In genomic region chr3:102079809-102080197, GRCh38 we compare ENCODE assay signal across 17 cellular contexts.
DNase-seq lines count a peak whose midpoint lies in the region; ATAC-seq and TF ChIP-seq lines count a peak whose summit lies in the region.
"Had no signal": no experiment of that assay in that cellular context is flagged by ENCODE, and none has a peak within 500 bp of the region (broad histone marks: within the 10 kb centered on the region; RNA-seq: fewer than 3 reads in every experiment).

No MANE protein-coding gene starts in this region.

- TF ChIP-seq POLR2A in IMR-90 (IDR thresholded peaks at IDR 0.05; ENCODE audit: low read depth, low read length) = no peak

- peaks cover 29% of the 10 kb centered on the region for H3K9me3 Mint-ChIP-seq in activated CD4-positive, alpha-beta T cell treated with anti-CD3 and anti-CD28 coated beads, Interleukin-2, amount 10 ng/mL, durations not matched to agents 24 days and 14 days
- H3K9me3 Mint-ChIP-seq in stimulated activated memory B cell treated with anti-CD40 and anti-IgM and Interleukin-4, amounts not matched to agents 10 μg/mL and 1 μg/mL and 100 μg/mL, for 72 hours = no peaks in the 10 kb centered on the region

- TF ChIP-seq RAD21 in IMR-90 (IDR thresholded peaks at IDR 0.05; ENCODE audit: low read length) = no peak

- H3K27ac ChIP-seq in IMR-90 (ENCODE audit: insufficient read depth, low read length) (no peak overlapping the region), colonic mucosa (peak overlapping the region; percentile 84)
- H3K27ac ChIP-seq: tibial nerve had no signal

- H3K4me3 ChIP-seq in IMR-90 (ENCODE audit: insufficient read depth, low read depth, low read length) = no peak overlapping the region
- no peak overlapping the region for H3K4me3 ChIP-seq in colonic mucosa
- H3K4me3 ChIP-seq: cardiac muscle cell, tibial nerve had no signal

- H2BK120ac ChIP-seq in IMR-90 (ENCODE audit: low read depth, low read length) = no peak overlapping the region

- H2BK20ac ChIP-seq in IMR-90 (ENCODE audit: low read depth, low read length) = no peak overlapping the region

- TF ChIP-seq CTCF in IMR-90 (conservative IDR thresholded peaks at IDR 0.05; ENCODE audit: low read depth, low read length) (no peak), colonic mucosa (IDR thresholded peaks at IDR 0.05) (no peak)

- H2BK15ac ChIP-seq in IMR-90 (ENCODE audit: low read depth, low read length) = no peak overlapping the region

- no peak overlapping the region for H3K18ac ChIP-seq in IMR-90 (ENCODE audit: low read depth, low read length)

- CTCF ChIA-PET in IMR-90 (lab: Yijun Ruan, JAX) = no interaction called here

- DNase-seq in activated CD4-positive, alpha-beta T cell treated with anti-CD3 and anti-CD28 coated beads, Interleukin-2, amount 10 ng/mL, durations not matched to agents 24 days and 14 days = no peak
- DNase-seq in activated CD4-positive, alpha-beta T cell treated with anti-CD3 and anti-CD28 coated beads for 1 hour = no peak
- DNase-seq in IMR-90 = no peak
- DNase-seq in colonic mucosa = no peak
- DNase-seq in cortex of kidney (lab: John Stamatoyannopoulos, UW) = no peak
- DNase-seq in NCI-H2196 (lab: John Stamatoyannopoulos, UW; ENCODE audit: unreplicated experiment) = no peak
- no peak for DNase-seq in T-helper 9 cell
- DNase-seq: EL, endodermal cell, HCEC 1CT, left ventricle myocardium superior, Right ventricle myocardium superior, T-helper 17 cell had no signal

- POLR2A ChIA-PET in IMR-90 (lab: Charles Lee; ENCODE audit: unreplicated experiment) = no interaction called here

- H3K14ac ChIP-seq in IMR-90 (replicated peaks; ENCODE audit: low read depth, low read length) = peak overlapping the region; percentile 60; the same call in 1 of the 2 replicates

- H3K9me1 ChIP-seq in IMR-90 (ENCODE audit: insufficient read depth, low read length) = no peaks in the 10 kb centered on the region

- no peak overlapping the region for H3K4me3 Mint-ChIP-seq in activated CD4-positive, alpha-beta T cell treated with anti-CD3 and anti-CD28 coated beads, Interleukin-2, amount 10 ng/mL, durations not matched to agents 24 days and 14 days
- H3K4me3 Mint-ChIP-seq in stimulated activated memory B cell treated with anti-CD40 and anti-IgM and Interleukin-4, amounts not matched to agents 10 μg/mL and 1 μg/mL and 100 μg/mL, for 72 hours = no peak overlapping the region
- H3K4me3 Mint-ChIP-seq: endodermal cell, nephron, T-helper 17 cell had no signal

- peaks cover 18% of the 10 kb centered on the region for H3K4me1 Mint-ChIP-seq in activated CD4-positive, alpha-beta T cell treated with anti-CD3 and anti-CD28 coated beads, Interleukin-2, amount 10 ng/mL, durations not matched to agents 24 days and 14 days
- peaks cover 46% of the 10 kb centered on the region for H3K4me1 Mint-ChIP-seq in stimulated activated memory B cell treated with anti-CD40 and anti-IgM and Interleukin-4, amounts not matched to agents 10 μg/mL and 1 μg/mL and 100 μg/mL, for 72 hours

- no peak overlapping the region for H4K8ac ChIP-seq in IMR-90 (ENCODE audit: low read depth in 2 of 2, low read length in 2 of 2)

- H3K27me3 ChIP-seq in IMR-90 (ENCODE audit: control insufficient read depth, insufficient read depth, low read length) (no peaks in the 10 kb centered on the region), colonic mucosa (no peaks in the 10 kb centered on the region)
- H3K27me3 ChIP-seq: cardiac muscle cell, tibial nerve had no signal

- H3K27ac Mint-ChIP-seq in activated CD4-positive, alpha-beta T cell treated with anti-CD3 and anti-CD28 coated beads, Interleukin-2, amount 10 ng/mL, durations not matched to agents 24 days and 14 days = peak overlapping the region; percentile 11
- peak overlapping the region; percentile 89 for H3K27ac Mint-ChIP-seq in stimulated activated memory B cell treated with anti-CD40 and anti-IgM and Interleukin-4, amounts not matched to agents 10 μg/mL and 1 μg/mL and 100 μg/mL, for 72 hours
- H3K27ac Mint-ChIP-seq: nephron had no signal

- no CpG with 5 or more reads among the region's 2 CpGs for WGBS in IMR-90 (ENCODE audit: extremely low coverage in 2 of 2, insufficient read length in 1 of 2), 2 experiments

- H4K20me1 ChIP-seq in IMR-90 (ENCODE audit: insufficient read depth, low read length) = no peaks in the 10 kb centered on the region

- H3K4ac ChIP-seq in IMR-90 (ENCODE audit: low read depth, low read length) = no peak overlapping the region

- no peak overlapping the region for H3K23ac ChIP-seq in IMR-90 (ENCODE audit: low read depth, low read length)

- intact Hi-C loops in activated CD4-positive, alpha-beta T cell treated with anti-CD3 and anti-CD28 coated beads, Interleukin-2, amount 10 ng/mL, durations not matched to agents 24 days and 14 days (cut with micrococcal nuclease) = no loop called here
- intact Hi-C loops in IMR-90 (cut with micrococcal nuclease) = no loop called here
- intact Hi-C loops in colonic mucosa (cut with DNase I) = no loop called here

- no peak overlapping the region for H3K4me2 ChIP-seq in IMR-90 (ENCODE audit: low read depth, low read length)

- H3K4me1 ChIP-seq in IMR-90 (ENCODE audit: control insufficient read depth, insufficient read depth, low read length) (peaks cover 5% of the 10 kb centered on the region), colonic mucosa (peaks cover 6% of the 10 kb centered on the region)

- no TSS peak for BruUV-seq in IMR-90 (replicated peaks; lab: Mats Ljungman, UMichigan)

- no peak overlapping the region for H2AK9ac ChIP-seq in IMR-90 (replicated peaks; ENCODE audit: low read depth, low read length, poor library complexity)

- H4K91ac ChIP-seq in IMR-90 (ENCODE audit: insufficient read depth, low read depth, low read length) = no peak overlapping the region

- H3K36me3 ChIP-seq in IMR-90 (ENCODE audit: control insufficient read depth, insufficient read depth, low read length) = no peaks in the 10 kb centered on the region
- no peaks in the 10 kb centered on the region for H3K36me3 ChIP-seq in colonic mucosa
- H3K36me3 ChIP-seq: cardiac muscle cell, tibial nerve had no signal

- ATAC-seq in IMR-90 (ENCODE audit: low read depth) = no peak
- no peak for ATAC-seq in stimulated activated memory B cell treated with anti-CD40 and anti-IgM and Interleukin-4, amounts not matched to agents 10 μg/mL and 1 μg/mL and 100 μg/mL, for 72 hours
- ATAC-seq: T-helper 17 cell had no signal

- no peaks in the 10 kb centered on the region for H3K27me3 Mint-ChIP-seq in activated CD4-positive, alpha-beta T cell treated with anti-CD3 and anti-CD28 coated beads, Interleukin-2, amount 10 ng/mL, durations not matched to agents 24 days and 14 days
- no peaks in the 10 kb centered on the region for H3K27me3 Mint-ChIP-seq in stimulated activated memory B cell treated with anti-CD40 and anti-IgM and Interleukin-4, amounts not matched to agents 10 μg/mL and 1 μg/mL and 100 μg/mL, for 72 hours
- H3K27me3 Mint-ChIP-seq: T-helper 17 cell had no signal

- no peak overlapping the region for H2BK5ac ChIP-seq in IMR-90 (ENCODE audit: low read depth, low read length, poor library complexity, severe bottlenecking)

- H3K9ac ChIP-seq in IMR-90 (ENCODE audit: low read depth, low read length) (no peak overlapping the region), colonic mucosa (ENCODE audit: low read depth in 2 of 2, low read length in 2 of 2) (no peak overlapping the region)

- H3K9me3 ChIP-seq in IMR-90 (ENCODE audit: control insufficient read depth, insufficient read depth, low read length) (peaks cover 4% of the 10 kb centered on the region), colonic mucosa (no peaks in the 10 kb centered on the region)
- H3K9me3 ChIP-seq: tibial nerve had no signal

- in situ Hi-C loops in IMR-90 (cut with MboI; ENCODE audit: low sequenced_read_pairs) = no loop called here

- H4K5ac ChIP-seq in IMR-90 (ENCODE audit: low read depth, low read length) = no peak overlapping the region

- H3K79me1 ChIP-seq in IMR-90 (ENCODE audit: low read depth in 1 of 2, low read length in 2 of 2) = no peaks in the 10 kb centered on the region

- dilution Hi-C loops in IMR-90 (cut with HindIII; ENCODE audit: low sequenced_read_pairs, unreplicated experiment) = no loop called here

- H2AK5ac ChIP-seq in IMR-90 (ENCODE audit: low read depth, low read length) = no peak overlapping the region; the same call in 1 of the 2 replicates

- H2AFZ ChIP-seq in IMR-90 (replicated peaks; ENCODE audit: low read length, poor library complexity) = no peak overlapping the region

- no peak overlapping the region for H3K56ac ChIP-seq in IMR-90 (ENCODE audit: extremely low read depth, insufficient read depth, low read length)

- peaks cover under 1% of the 10 kb centered on the region for H3K36me3 Mint-ChIP-seq in activated CD4-positive, alpha-beta T cell treated with anti-CD3 and anti-CD28 coated beads, Interleukin-2, amount 10 ng/mL, durations not matched to agents 24 days and 14 days (ENCODE audit: low read depth)
- H3K36me3 Mint-ChIP-seq in stimulated activated memory B cell treated with anti-CD40 and anti-IgM and Interleukin-4, amounts not matched to agents 10 μg/mL and 1 μg/mL and 100 μg/mL, for 72 hours = no peaks in the 10 kb centered on the region

TF ChIP-seq in IMR-90, 13 proteins besides CTCF, POLR2A, EP300 and RAD21 (continues in another document):
- TF ChIP-seq RFX5 (IDR thresholded peaks at IDR 0.05; ENCODE audit: low read depth, low read length) (no peak), CEBPB (IDR thresholded peaks at IDR 0.05; ENCODE audit: low read depth, low read length) (no peak), NFE2L2 (IDR thresholded peaks at IDR 0.05; ENCODE audit: low read depth, low read length) (no peak), MAFK (IDR thresholded peaks at IDR 0.05; ENCODE audit: low read depth, low read length) (no peak), SMC3 (IDR thresholded peaks at IDR 0.05; ENCODE audit: low read depth, low read length) (no peak), CHD1 (IDR thresholded peaks at IDR 0.05; ENCODE audit: low read depth, low read length) (no peak), BHLHE40 (IDR thresholded peaks at IDR 0.05; ENCODE audit: low read depth, low read length) (no peak), USF2 (IDR thresholded peaks at IDR 0.05; ENCODE audit: low read depth, low read length) (no peak), RCOR1 (IDR thresholded peaks at IDR 0.05; ENCODE audit: insufficient replicate concordance, low read length) (no peak)
